ENCODE assay signal across 27 cellular contexts in the genomic region with DNA sequence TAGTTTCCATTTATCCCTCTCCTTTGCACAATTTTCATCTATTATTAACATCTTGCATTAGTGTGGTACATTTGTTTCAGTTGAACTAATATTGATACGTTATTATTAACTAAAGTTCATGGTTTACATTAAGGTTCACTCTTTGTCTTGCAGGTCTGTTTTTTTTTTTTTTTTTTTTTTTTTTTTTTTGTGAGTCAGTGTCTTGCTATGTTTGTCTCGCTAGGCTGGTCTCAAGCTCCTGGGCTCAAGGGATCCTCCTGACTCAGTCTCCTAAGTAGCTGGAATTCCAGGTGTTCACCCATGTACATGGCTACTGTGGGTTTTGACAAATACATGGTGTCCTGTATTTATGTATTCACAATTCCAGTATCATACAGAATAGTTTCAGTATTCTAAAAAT. TPM values are rescaled to one million over a fixed set of nuclear protein-coding genes. Genes with fewer than 3 reads are reported as not detected.
A peak's percentile ranks its signal among the peaks of the same experiment; 100 is the strongest.
DNase-seq lines count a peak whose midpoint lies in the region; ATAC-seq, FAIRE-seq and TF ChIP-seq lines count a peak whose summit lies in the region.
"Had no signal": no experiment of that assay in that cellular context is flagged by ENCODE, and none has a peak within 500 bp of the region (broad histone marks: within the 10 kb centered on the region; RNA-seq: fewer than 3 reads in every experiment).

No MANE protein-coding gene starts in this region.

- H3K36me3 ChIP-seq in keratinocyte (ENCODE audit: control insufficient read depth in 2 of 2, extremely low read depth in 1 of 2, insufficient read depth in 2 of 2, low read length in 2 of 2) (no peaks in the 10 kb centered on the region), right lobe of liver (no peaks in the 10 kb centered on the region), neural progenitor cell (no peaks in the 10 kb centered on the region)
- H3K36me3 ChIP-seq: BLaER1 treated with 17β-estradiol and CSF1 and Interleukin-3, amounts not matched to agents 10 nM and 100 nM; HAP-1; SJCRH30 had no signal

- peaks cover 19% of the 10 kb centered on the region for H3K36me3 Mint-ChIP-seq in neural progenitor cell

- intact Hi-C loops in right lobe of liver (cut with DNase I) = no loop called here

- H3F3A ChIP-seq in neural progenitor cell (ENCODE audit: low read depth) = no peaks in the 10 kb centered on the region

- no peak overlapping the region for H3K27ac ChIP-seq in A549
- H3K27ac ChIP-seq in keratinocyte (ENCODE audit: control insufficient read depth, insufficient read depth, low read length) = no peak overlapping the region
- H3K27ac ChIP-seq in right lobe of liver = no peak overlapping the region
- no peak overlapping the region for H3K27ac ChIP-seq in neural progenitor cell
- H3K27ac ChIP-seq: BLaER1 treated with 17β-estradiol and CSF1 and Interleukin-3, amounts not matched to agents 10 nM and 100 nM; HL-60; SJCRH30 had no signal

- POLR2A ChIA-PET in A549 (lab: Yijun Ruan, JAX) = no interaction called here

- ATAC-seq in A549 = no peak
- ATAC-seq in right lobe of liver = no peak

- H3K27me3 Mint-ChIP-seq in neural progenitor cell (ENCODE audit: insufficient read depth, low read depth) = no peaks in the 10 kb centered on the region

- H3K9me3 Mint-ChIP-seq in neural progenitor cell = peaks cover 32% of the 10 kb centered on the region

- TF ChIP-seq CTCF in A549 (IDR thresholded peaks at IDR 0.05) = no peak
- no peak for TF ChIP-seq CTCF in astrocyte of the spinal cord (IDR thresholded peaks at IDR 0.05; ENCODE audit: low read depth, low read length)
- TF ChIP-seq CTCF in keratinocyte (optimal IDR thresholded peaks at IDR 0.05 in 1 of 3, IDR thresholded peaks at IDR 0.05 in 1 of 3, conservative IDR thresholded peaks at IDR 0.05 in 1 of 3; ENCODE audit: extremely low read depth in 1 of 3, insufficient read depth in 2 of 3, low read length in 3 of 3) = no peak
- no peak for TF ChIP-seq CTCF in right lobe of liver (IDR thresholded peaks at IDR 0.05)
- no peak for TF ChIP-seq CTCF in neural progenitor cell (IDR thresholded peaks at IDR 0.05)

- H3K9ac ChIP-seq in keratinocyte (ENCODE audit: control insufficient read depth, extremely low read depth, insufficient read depth, low read length) (no peak overlapping the region), neural progenitor cell (no peak overlapping the region)
- H3K9ac ChIP-seq: BLaER1 treated with 17β-estradiol and CSF1 and Interleukin-3, amounts not matched to agents 10 nM and 100 nM had no signal

- TF ChIP-seq POLR2A in A549 (IDR thresholded peaks at IDR 0.05; ENCODE audit: low read length) (no peak), right lobe of liver (IDR thresholded peaks at IDR 0.05) (no peak)

- H3K4me3 ChIP-seq in A549 = no peak overlapping the region
- H3K4me3 ChIP-seq in astrocyte of the spinal cord (ENCODE audit: low read depth, low read length) = no peak overlapping the region
- H3K4me3 ChIP-seq in keratinocyte (ENCODE audit: control insufficient read depth in 2 of 3, extremely low read depth in 1 of 3, insufficient read depth in 2 of 3, low read depth in 1 of 3, low read length in 3 of 3) = no peak overlapping the region
- H3K4me3 ChIP-seq in right lobe of liver = no peak overlapping the region
- H3K4me3 ChIP-seq in neural progenitor cell = no peak overlapping the region
- H3K4me3 ChIP-seq: BLaER1 treated with 17β-estradiol and CSF1 and Interleukin-3, amounts not matched to agents 10 nM and 100 nM; HAP-1; SJCRH30 had no signal

- no peak for FAIRE-seq in A549 (lab: Jason Lieb, UNC)
- FAIRE-seq in keratinocyte (lab: Jason Lieb, UNC) = peak; percentile 39
- FAIRE-seq: A204.1, GM12891, urothelium cell line had no signal

- no peak for TF ChIP-seq RAD21 in A549 (conservative IDR thresholded peaks at IDR 0.05 in 1 of 2, IDR thresholded peaks at IDR 0.05 in 1 of 2)

- H3K9me1 ChIP-seq in keratinocyte (ENCODE audit: control insufficient read depth, extremely low read depth, insufficient read depth, low read length) = no peaks in the 10 kb centered on the region

- 24% methylated on average over 2 of the region's 2 CpGs for WGBS in A549 (ENCODE audit: missing lambda C conversion rate)
- WGBS in right lobe of liver (ENCODE audit: insufficient coverage, low coverage, low lambda C conversion rate, missing lambda C conversion rate) = 85% methylated on average over 2 of the region's 2 CpGs

- no peak overlapping the region for H3K4me3 Mint-ChIP-seq in neural progenitor cell
- H3K4me3 Mint-ChIP-seq: endodermal cell, nephron progenitor cell had no signal

- DNase-seq in A549 (ENCODE audit: low read depth in 1 of 2, low spot score in 1 of 2) (peak in 1 of 2 experiments; percentile 36), HS-5 (ENCODE audit: low read depth) (peak; percentile 24), astrocyte of the spinal cord (ENCODE audit: low read depth, low spot score) (peak; percentile 63), keratinocyte (ENCODE audit: low read depth, low spot score) (peak; percentile 52), right lobe of liver (no peak), neural progenitor cell (ENCODE audit: low spot score) (no peak), hippocampal formation (lab: John Stamatoyannopoulos, UW) (no peak), OCI-M2 (lab: John Stamatoyannopoulos, UW; ENCODE audit: unreplicated experiment) (no peak)
- DNase-seq: activated CD4-positive, alpha-beta T cell treated with anti-CD3 and anti-CD28 coated beads, Interleukin-2, amount 50 U/mL, for 48 hours; activated naive CD4-positive, alpha-beta T cell; amygdala; endodermal cell; GF-D8; hypothalamus; KG1; NCI-H1048; NCI-H69; nephron progenitor cell; SJCRH30; substantia nigra; T-helper 2 cell had no signal

- H3K79me2 ChIP-seq in keratinocyte (ENCODE audit: control insufficient read depth, insufficient read depth, low read length) (peaks cover 29% of the 10 kb centered on the region), neural progenitor cell (ENCODE audit: low read depth) (peaks cover 3% of the 10 kb centered on the region)

- no peaks in the 10 kb centered on the region for H4K20me1 ChIP-seq in keratinocyte (ENCODE audit: control insufficient read depth, extremely low read depth, insufficient read depth, low read length)
- no peaks in the 10 kb centered on the region for H4K20me1 ChIP-seq in neural progenitor cell (ENCODE audit: low read depth)
- H4K20me1 ChIP-seq: BLaER1 treated with 17β-estradiol and CSF1 and Interleukin-3, amounts not matched to agents 10 nM and 100 nM had no signal

- dilution Hi-C loops in keratinocyte (cut with MboI; ENCODE audit: extremely low pct_ligation_motif_present, low sequenced_read_pairs) = no loop called here

- H3K4me1 ChIP-seq in A549 (peaks cover 14% of the 10 kb centered on the region; the same call in 2 of the 3 replicates), keratinocyte (ENCODE audit: control insufficient read depth, extremely low read depth, insufficient read depth, low read length) (peaks cover 12% of the 10 kb centered on the region), right lobe of liver (no peaks in the 10 kb centered on the region), neural progenitor cell (no peaks in the 10 kb centered on the region)
- H3K4me1 ChIP-seq: HAP-1, SJCRH30 had no signal

- H3K27me3 ChIP-seq in keratinocyte (ENCODE audit: control insufficient read depth, extremely low read depth, insufficient read depth, low read length) = no peaks in the 10 kb centered on the region
- H3K27me3 ChIP-seq in right lobe of liver = no peaks in the 10 kb centered on the region
- H3K27me3 ChIP-seq in neural progenitor cell = no peaks in the 10 kb centered on the region
- H3K27me3 ChIP-seq: BLaER1 treated with 17β-estradiol and CSF1 and Interleukin-3, amounts not matched to agents 10 nM and 100 nM; SJCRH30 had no signal

- CTCF ChIA-PET in A549 (lab: Yijun Ruan, JAX) = interaction anchor here (0.6 kb wide), 1 partner anchor 105 kb away, joined by 4 read pairs; no protein-coding TSS in a partner anchor

- H3K4me1 Mint-ChIP-seq in neural progenitor cell = no peaks in the 10 kb centered on the region
- H3K4me1 Mint-ChIP-seq: endodermal cell, nephron progenitor cell had no signal

- TF ChIP-seq EP300 in A549 (IDR thresholded peaks at IDR 0.05) = no peak

- H2AFZ ChIP-seq in keratinocyte (ENCODE audit: control insufficient read depth, low read length) = no peak overlapping the region
- H2AFZ ChIP-seq in neural progenitor cell (replicated peaks) = no peak overlapping the region

- H3K4me2 ChIP-seq in A549 = peak overlapping the region; percentile 48; the same call in 2 of the 3 replicates
- H3K4me2 ChIP-seq in keratinocyte (ENCODE audit: control insufficient read depth, extremely low read depth, insufficient read depth, low read depth, low read length) = no peak overlapping the region
- H3K4me2 ChIP-seq in neural progenitor cell = no peak overlapping the region
- H3K4me2 ChIP-seq: BLaER1 treated with 17β-estradiol and CSF1 and Interleukin-3, amounts not matched to agents 10 nM and 100 nM had no signal

- H3K27ac Mint-ChIP-seq in neural progenitor cell = no peak overlapping the region
- H3K27ac Mint-ChIP-seq: endodermal cell, nephron progenitor cell had no signal

- in situ Hi-C loops in astrocyte of the spinal cord (cut with HindIII; ENCODE audit: low sequenced_read_pairs) = no loop called here

- no peaks in the 10 kb centered on the region for H3K9me3 ChIP-seq in A549
- H3K9me3 ChIP-seq in keratinocyte (ENCODE audit: control insufficient read depth, low read depth, low read length) = no peaks in the 10 kb centered on the region
- no peaks in the 10 kb centered on the region for H3K9me3 ChIP-seq in right lobe of liver
- H3K9me3 ChIP-seq in neural progenitor cell (ENCODE audit: low read depth) = no peaks in the 10 kb centered on the region
- H3K9me3 ChIP-seq: HAP-1 had no signal

TF ChIP-seq in A549, 52 proteins besides CTCF, POLR2A, EP300 and RAD21 (continues in another document):
- TF ChIP-seq NR3C1 (IDR thresholded peaks at IDR 0.05) (no peak), HOXA7 (CRISPR knock-in tag; IDR thresholded peaks at IDR 0.05) (no peak), GATA3 (IDR thresholded peaks at IDR 0.05; ENCODE audit: borderline replicate concordance) (no peak)

RNA-seq across cellular contexts. Expression of a gene that starts 6.8 kb away (rescaled TPM):
- 9.1 and 11.7 TPM in 2 replicates for polyA plus RNA-seq in A549 (2011; rRNA removed)
- 1.6 and 1.8 TPM in 2 replicates for polyA plus RNA-seq in A549 (2012; cell fraction: cytosol; rRNA removed)
- polyA plus RNA-seq in A549 (2012; cell fraction: nucleus; rRNA removed) = 0.58 and 1.1 TPM in 2 replicates
- 4.1 to 5.4 TPM (median 4.6 TPM) in 3 replicates for polyA plus RNA-seq in A549 (2017; fragmentation: RNase III; extraction: RNeasy Plus Mini Kit Qiagen cat#74134 plus additional on column Dnase treatment)
- 5.4 and 6.6 TPM in 2 replicates for polyA minus RNA-seq in A549 (2011; rRNA and poly(A)+ RNA removed)
- polyA plus RNA-seq in keratinocyte = 6.2 to 11.3 TPM (median 9.0 TPM) in 3 replicates
- polyA plus RNA-seq in keratinocyte (2011; ENCODE audit: low read depth) = 3.1 TPM
- 6.1 and 14.7 TPM in 2 replicates for polyA plus RNA-seq in keratinocyte (2011; cell fraction: cytosol; rRNA removed)
- polyA plus RNA-seq in keratinocyte (2011; cell fraction: nucleus; rRNA removed) = 11.6 and 15.0 TPM in 2 replicates
- polyA plus RNA-seq in keratinocyte (2012; ENCODE audit: low replicate concordance) = 1.9 and 3.9 TPM in 2 replicates
- polyA minus RNA-seq in keratinocyte = 2.7 to 21.9 TPM (median 11.5 TPM) in 3 replicates
- 5.2 TPM for polyA minus RNA-seq in keratinocyte (2011; cell fraction: cytosol; rRNA and poly(A)+ RNA removed)
- 15.4 and 30.3 TPM in 2 replicates for polyA minus RNA-seq in keratinocyte (2011; cell fraction: nucleus; rRNA and poly(A)+ RNA removed)
- 1 to 10 TPM; 1.8 to 5.3 (median 2.4) TPM for total RNA-seq in right lobe of liver
- total RNA-seq in neural progenitor cell (ENCODE audit: low replicate concordance) = 16.8 and 30.7 TPM in 2 replicates

Comparison
In these comparisons a context has a peak if more than half of its experiments do, and no peak if none do; other contexts are left out.
1. DNase-seq: peak in HS-5 (single experiment), astrocyte of the spinal cord (single experiment) and keratinocyte (single experiment); none in right lobe of liver (0 of 3), neural progenitor cell (single experiment), hippocampal formation (0 of 2) and OCI-M2 (single experiment).